Comparison of ENCODE assay signal across 1 cellular context in genomic region chr14:104864267-104865068, GRCh38.
TF ChIP-seq lines count a peak whose summit lies in the region.

No MANE protein-coding gene starts in this region.

TF ChIP-seq in HepG2, 621 proteins besides CTCF, POLR2A, EP300 and RAD21 (continued from another document and continues in another):
- TF ChIP-seq ZNF761 (CRISPR knock-in tag; conservative IDR thresholded peaks at IDR 0.05) (0 out of 2 replicates have a peak, but pooled peaks have one; percentile 76), SPEN (CRISPR knock-in tag; IDR thresholded peaks at IDR 0.05; ENCODE audit: low read depth) (peak; percentile 41), ZBTB10 (CRISPR knock-in tag; IDR thresholded peaks at IDR 0.05; ENCODE audit: borderline replicate concordance) (peak; percentile 16; the same call in 1 of the 2 replicates), ZNF350 (CRISPR knock-in tag; IDR thresholded peaks at IDR 0.05; ENCODE audit: borderline replicate concordance, low read depth) (peak; percentile 86; the same call in 1 of the 2 replicates), ZMYM4 (CRISPR knock-in tag; IDR thresholded peaks at IDR 0.05) (no peak), ZNF572 (CRISPR knock-in tag; IDR thresholded peaks at IDR 0.05) (no peak), HMGA1 (CRISPR knock-in tag; conservative IDR thresholded peaks at IDR 0.05) (no peak), RXRB (CRISPR knock-in tag; IDR thresholded peaks at IDR 0.05; ENCODE audit: borderline replicate concordance) (no peak), NCOA1 (CRISPR knock-in tag; IDR thresholded peaks at IDR 0.05) (no peak), EEA1 (CRISPR knock-in tag; IDR thresholded peaks at IDR 0.05; ENCODE audit: borderline replicate concordance) (no peak), ZFP91 (CRISPR knock-in tag; IDR thresholded peaks at IDR 0.05; ENCODE audit: borderline replicate concordance) (peak; percentile 75; the same call in 1 of the 2 replicates), ZBTB37 (CRISPR knock-in tag; IDR thresholded peaks at IDR 0.05) (no peak), TAF1 (CRISPR knock-in tag; IDR thresholded peaks at IDR 0.05) (peak; percentile 72), ZNF30 (CRISPR knock-in tag; IDR thresholded peaks at IDR 0.05) (0 out of 2 replicates have a peak, but pooled peaks have one; percentile 63), ZBTB20 (CRISPR knock-in tag; IDR thresholded peaks at IDR 0.05; ENCODE audit: borderline replicate concordance, low read depth) (no peak), TFDP1 (CRISPR knock-in tag; IDR thresholded peaks at IDR 0.05; ENCODE audit: borderline replicate concordance) (peak; percentile 56; the same call in 1 of the 2 replicates), ZNF317 (CRISPR knock-in tag; IDR thresholded peaks at IDR 0.05) (peak; percentile 72; the same call in 1 of the 2 replicates), MYNN (CRISPR knock-in tag; IDR thresholded peaks at IDR 0.05; ENCODE audit: low read depth) (no peak), MTF1 (CRISPR knock-in tag; IDR thresholded peaks at IDR 0.05) (no peak), ZNF773 (CRISPR knock-in tag; IDR thresholded peaks at IDR 0.05; ENCODE audit: borderline replicate concordance) (0 out of 2 replicates have a peak, but pooled peaks have one; percentile 55), RBAK (CRISPR knock-in tag; IDR thresholded peaks at IDR 0.05) (no peak), LRRFIP1 (CRISPR knock-in tag; conservative IDR thresholded peaks at IDR 0.05) (no peak), ZNF782 (CRISPR knock-in tag; IDR thresholded peaks at IDR 0.05; ENCODE audit: borderline replicate concordance) (peak; percentile 21; the same call in 1 of the 2 replicates), ARNT (IDR thresholded peaks at IDR 0.05) (no peak), FOXC1 (CRISPR knock-in tag; IDR thresholded peaks at IDR 0.05; ENCODE audit: borderline replicate concordance) (no peak), GABPA (IDR thresholded peaks at IDR 0.05; ENCODE audit: low read depth, low read length) (peak; percentile 44), GABPA (CRISPR knock-in tag; IDR thresholded peaks at IDR 0.05; ENCODE audit: low read depth) (peak; percentile 88), GPN1 (CRISPR knock-in tag; IDR thresholded peaks at IDR 0.05; ENCODE audit: borderline replicate concordance) (no peak), ZNF616 (CRISPR knock-in tag; IDR thresholded peaks at IDR 0.05; ENCODE audit: low read depth) (peak; percentile 35; the same call in 1 of the 2 replicates), KDM5B (CRISPR knock-in tag; IDR thresholded peaks at IDR 0.05; ENCODE audit: borderline replicate concordance) (peak; percentile 44; the same call in 1 of the 2 replicates), NR2F1 (CRISPR knock-in tag; IDR thresholded peaks at IDR 0.05) (peak in 1 of 2 experiments; percentile 70; a peak in 2 of 4 replicates), RXRA (CRISPR knock-in tag; IDR thresholded peaks at IDR 0.05) (peak; percentile 44; the same call in 1 of the 2 replicates), MYC (CRISPR knock-in tag; IDR thresholded peaks at IDR 0.05; ENCODE audit: borderline replicate concordance) (peak; percentile 65), NR2F6 (IDR thresholded peaks at IDR 0.05) (peak; percentile 68), NR2F6 (CRISPR knock-in tag; IDR thresholded peaks at IDR 0.05) (no peak; the same call in none of the 2 replicates), KAT2B (IDR thresholded peaks at IDR 0.05; ENCODE audit: borderline replicate concordance, low read depth, low read length) (no peak), ZBED4 (CRISPR knock-in tag; IDR thresholded peaks at IDR 0.05; ENCODE audit: borderline replicate concordance) (peak; percentile 95), ATF7 (IDR thresholded peaks at IDR 0.05) (no peak), ATF7 (CRISPR knock-in tag; IDR thresholded peaks at IDR 0.05) (no peak), PAX8 (CRISPR knock-in tag; IDR thresholded peaks at IDR 0.05; ENCODE audit: borderline replicate concordance) (no peak), ATF2 (CRISPR knock-in tag; IDR thresholded peaks at IDR 0.05) (no peak), ASH2L (IDR thresholded peaks at IDR 0.05; ENCODE audit: insufficient read length, low read depth, low read length) (peak; percentile 59), ZNF550 (CRISPR knock-in tag; IDR thresholded peaks at IDR 0.05; ENCODE audit: borderline replicate concordance) (no peak), ZMAT3 (CRISPR knock-in tag; conservative IDR thresholded peaks at IDR 0.05) (peak; percentile 81; the same call in 1 of the 2 replicates), HNRNPL (IDR thresholded peaks at IDR 0.05; ENCODE audit: low read depth, low read length) (peak; percentile 47; the same call in 1 of the 2 replicates), HNF1B (CRISPR knock-in tag; IDR thresholded peaks at IDR 0.05) (peak; percentile 88), ZNF879 (CRISPR knock-in tag; IDR thresholded peaks at IDR 0.05) (no peak), MATR3 (CRISPR knock-in tag; IDR thresholded peaks at IDR 0.05) (no peak), ARID3A (IDR thresholded peaks at IDR 0.05; ENCODE audit: low read depth, low read length) (no peak)
